8 cellular contexts compared by ENCODE assay signal in genomic region chr11:107858217-107859070, GRCh38. TPM values are rescaled to one million over a fixed set of nuclear protein-coding genes. Genes with fewer than 3 reads are reported as not detected.
A peak's percentile ranks its signal among the peaks of the same experiment; 100 is the strongest.
DNase-seq lines count a peak whose midpoint lies in the region; ATAC-seq and TF ChIP-seq lines count a peak whose summit lies in the region.

Gene SLC35F2, minus strand, starts transcription at chr11:107858787. Its CDS starts 20 bp downstream, at chr11:107858767.

- H3K4me2 ChIP-seq in Karpas-422 (ENCODE audit: low read depth, low read length, poor library complexity, severe bottlenecking), result peak within 1 kb of the TSS; percentile 89

- peaks cover 24% of the 10 kb centered on the region for H3K4me1 ChIP-seq in Karpas-422 (ENCODE audit: low read length)
- H3K4me1 ChIP-seq in ovary (ENCODE audit: insufficient read depth), result peaks cover 1% of the 10 kb centered on the region
- H3K4me1 ChIP-seq in tibial nerve, result peaks cover 0 to 30% (median 13%) of the 10 kb centered on the region in 4 donors

- H3K27ac ChIP-seq in Karpas-422 (ENCODE audit: low read length) (peak within 1 kb of the TSS; percentile 56), RWPE1 (peak within 1 kb of the TSS; percentile 91), ovary (no peak within 1 kb of the TSS), tibial nerve (peak within 1 kb of the TSS; percentile 3 to 73 (median 60))

- TF ChIP-seq CTCF in RWPE1 (conservative IDR thresholded peaks at IDR 0.05; ENCODE audit: low read depth) (no peak), ovary (IDR thresholded peaks at IDR 0.05) (no peak), tibial nerve (IDR thresholded peaks at IDR 0.05) (no peak)

- no peaks in the 10 kb centered on the region for H3K9me3 ChIP-seq in Karpas-422 (ENCODE audit: low read length)
- no peaks in the 10 kb centered on the region for H3K9me3 ChIP-seq in ovary
- H3K9me3 ChIP-seq in tibial nerve, result no peaks in the 10 kb centered on the region

- H3K36me3 ChIP-seq in Karpas-422 (ENCODE audit: insufficient read depth, low read length), result peaks cover 5% of the 10 kb centered on the region; the same call in 1 of the 2 replicates
- H3K36me3 ChIP-seq in ovary, result no peaks in the 10 kb centered on the region
- no peaks in the 10 kb centered on the region for H3K36me3 ChIP-seq in tibial nerve

- no peak for TF ChIP-seq EP300 in ovary (IDR thresholded peaks at IDR 0.05)
- peak in 1 of 2 donors; percentile 19 for TF ChIP-seq EP300 in tibial nerve (IDR thresholded peaks at IDR 0.05)

- peak within 1 kb of the TSS; percentile 97 for H2AFZ ChIP-seq in Karpas-422 (ENCODE audit: low read length)

- H3K27me3 ChIP-seq in Karpas-422 (ENCODE audit: low read length) (no peaks in the 10 kb centered on the region), ovary (no peaks in the 10 kb centered on the region), tibial nerve (peaks cover 0 to 21% of the 10 kb centered on the region in 2 donors)

- POLR2A ChIA-PET in RWPE1 (lab: Yijun Ruan, JAX; ENCODE audit: low non-redundant PET), result interaction anchor here (0.5 to 0.7 kb wide), 2 partner anchors 32 to 33 kb away, joined by 5 to 7 read pairs; no protein-coding TSS in a partner anchor

- no peaks in the 10 kb centered on the region for H3K9me2 ChIP-seq in Karpas-422 (replicated peaks; ENCODE audit: insufficient read depth, low read length)

- DNase-seq in ELR (ENCODE audit: low read depth) (peak; percentile 86), Karpas-422 (peak; percentile 99), RWPE1 (ENCODE audit: low spot score) (peak; percentile 75), glomerular visceral epithelial cell (ENCODE audit: extremely low spot score) (peak; percentile 85), ovary (peak; percentile 34 to 62 (median 48)), tibial nerve (ENCODE audit: low spot score in 2 of 2) (no peak)
- peak; percentile 56 for DNase-seq in activated effector memory CD4-positive, alpha-beta T cell treated with Interleukin-2 at 50 U/mL for 16 hours

- H4K20me1 ChIP-seq in Karpas-422 (ENCODE audit: insufficient read depth, low read depth, low read length), result peaks cover 19% of the 10 kb centered on the region

- peak; percentile 87 for ATAC-seq in GM21786 (IDR thresholded peaks at IDR 0.05; ENCODE audit: unreplicated experiment)

- peak within 1 kb of the TSS; percentile 82 for H3K4me3 ChIP-seq in Karpas-422 (ENCODE audit: low read length)
- H3K4me3 ChIP-seq in ovary, result peak within 1 kb of the TSS; percentile 74
- H3K4me3 ChIP-seq in tibial nerve, result peak within 1 kb of the TSS; percentile 43 to 72 (median 63)

- WGBS in ovary, 3 donors, result 0 to 1% (median 0%) methylated on average over 70 to 73 of the region's 73 CpGs
- 0 to 1% methylated on average over 43 to 45 of the region's 73 CpGs for whole genome bisulfite sequencing in tibial nerve, 2 donors

- CTCF ChIA-PET in RWPE1 (lab: Yijun Ruan, JAX), result interaction anchor here (0.7 kb wide), 1 partner anchor 60 kb away, joined by 5 read pairs; no protein-coding TSS in a partner anchor

- peak within 1 kb of the TSS; percentile 85 for H3K9ac ChIP-seq in Karpas-422 (ENCODE audit: low read length)

- TF ChIP-seq POLR2A in ovary (IDR thresholded peaks at IDR 0.05) (no peak), tibial nerve (IDR thresholded peaks at IDR 0.05) (no peak)

- intact Hi-C loops in ovary (cut with DNase I), result no loop called here

- H3K79me2 ChIP-seq in Karpas-422 (ENCODE audit: low read length), result peaks cover 58% of the 10 kb centered on the region

RNA-seq across cellular contexts. Expression of gene SLC35F2, which starts in this region (rescaled TPM):
- 115 and 135 TPM in 2 replicates for total RNA-seq in Karpas-422 (2014; rRNA removed; shearing (Covaris generic); ENCODE audit: low replicate concordance)
- total RNA-seq in ovary (10 to 100 TPM in 3 of 7 donors, 1 to 10 TPM in 4; 3.7 to 20.8 (median 8.5) TPM), tibial nerve (10 to 100 TPM in 1 of 4 donors, 1 to 10 TPM in 3; 3.7 to 15.5 (median 5.6) TPM)
- polyA plus RNA-seq in ovary, result 1 to 10 TPM; 4.0 to 7.5 TPM

Comparison
In these comparisons a context has a peak if more than half of its experiments do, and no peak if none do; other contexts are left out.
1. DNase-seq: peak in ELR (single experiment), Karpas-422 (single experiment), RWPE1 (single experiment), activated effector memory CD4-positive, alpha-beta T cell treated with Interleukin-2 at 50 U/mL for 16 hours (single experiment), glomerular visceral epithelial cell (single experiment) and ovary (5 of 5); none in tibial nerve (0 of 2).
2. H3K27ac ChIP-seq: peak in Karpas-422 (single experiment), RWPE1 (single experiment) and tibial nerve (4 of 4); none in ovary (0 of 2).
3. Peak in every context shown above with its lines, with median percentiles within 50 percentile points of each other: H3K4me3 ChIP-seq.